In the genomic region with DNA sequence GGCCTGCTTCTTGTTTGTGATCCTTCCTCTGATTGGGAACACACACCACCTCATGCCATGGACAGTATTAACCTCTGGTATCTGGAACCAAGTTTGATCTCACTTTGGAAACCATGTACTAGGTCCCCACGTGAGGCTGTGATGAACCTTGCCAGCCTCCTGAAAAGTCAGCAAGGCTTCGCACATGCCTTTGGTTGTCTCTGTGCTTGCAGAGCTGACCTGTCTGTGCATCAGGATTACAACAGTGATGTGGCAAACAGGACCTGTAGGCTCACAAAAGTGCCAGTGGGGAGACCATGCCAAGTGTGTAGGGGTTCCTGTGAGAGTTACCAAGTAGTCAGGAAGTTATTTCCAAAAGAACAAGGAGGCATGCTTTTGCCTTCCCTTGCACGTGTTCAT, we compare ENCODE assay signal across 2 cellular contexts.
TF ChIP-seq lines count a peak whose summit lies in the region.

No MANE protein-coding gene starts in this region.

TF ChIP-seq in SK-N-SH, 30 proteins besides CTCF, POLR2A, EP300 and RAD21 (continued from another document):
- TF ChIP-seq RFX5 (IDR thresholded peaks at IDR 0.05; ENCODE audit: low read length) (no peak), RXRA (IDR thresholded peaks at IDR 0.05; ENCODE audit: borderline replicate concordance, low read depth) (no peak), RCOR1 (IDR thresholded peaks at IDR 0.05; ENCODE audit: low read length) (no peak), SIN3A (IDR thresholded peaks at IDR 0.05; ENCODE audit: borderline replicate concordance, low read depth, low read length) (no peak)
- TF ChIP-seq, protein P1, sequence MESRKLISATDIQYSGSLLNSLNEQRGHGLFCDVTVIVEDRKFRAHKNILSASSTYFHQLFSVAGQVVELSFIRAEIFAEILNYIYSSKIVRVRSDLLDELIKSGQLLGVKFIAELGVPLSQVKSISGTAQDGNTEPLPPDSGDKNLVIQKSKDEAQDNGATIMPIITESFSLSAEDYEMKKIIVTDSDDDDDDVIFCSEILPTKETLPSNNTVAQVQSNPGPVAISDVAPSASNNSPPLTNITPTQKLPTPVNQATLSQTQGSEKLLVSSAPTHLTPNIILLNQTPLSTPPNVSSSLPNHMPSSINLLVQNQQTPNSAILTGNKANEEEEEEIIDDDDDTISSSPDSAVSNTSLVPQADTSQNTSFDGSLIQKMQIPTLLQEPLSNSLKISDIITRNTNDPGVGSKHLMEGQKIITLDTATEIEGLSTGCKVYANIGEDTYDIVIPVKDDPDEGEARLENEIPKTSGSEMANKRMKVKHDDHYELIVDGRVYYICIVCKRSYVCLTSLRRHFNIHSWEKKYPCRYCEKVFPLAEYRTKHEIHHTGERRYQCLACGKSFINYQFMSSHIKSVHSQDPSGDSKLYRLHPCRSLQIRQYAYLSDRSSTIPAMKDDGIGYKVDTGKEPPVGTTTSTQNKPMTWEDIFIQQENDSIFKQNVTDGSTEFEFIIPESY (IDR thresholded peaks at IDR 0.05; ENCODE audit: borderline replicate concordance, low read depth) = no peak

TF ChIP-seq in SK-N-SH treated with all-trans-retinoic acid at 6 μM for 48 hours, 23 proteins besides CTCF, POLR2A, EP300 and RAD21 (continued from another document):
- no peak for TF ChIP-seq PATZ1 (CRISPR knock-in tag; IDR thresholded peaks at IDR 0.05; ENCODE audit: borderline replicate concordance)
- no peak for TF ChIP-seq TSHZ2 (CRISPR knock-in tag; IDR thresholded peaks at IDR 0.05)
- no peak for TF ChIP-seq ZC3H10 (CRISPR knock-in tag; IDR thresholded peaks at IDR 0.05)
- no peak for TF ChIP-seq POU6F1 (CRISPR knock-in tag; IDR thresholded peaks at IDR 0.05; ENCODE audit: borderline replicate concordance, low read depth)
- no peak for TF ChIP-seq ZNF70 (CRISPR knock-in tag; IDR thresholded peaks at IDR 0.05)
- no peak for TF ChIP-seq ARNTL (CRISPR knock-in tag; IDR thresholded peaks at IDR 0.05; ENCODE audit: borderline replicate concordance, low read depth)
- TF ChIP-seq ESRRG (CRISPR knock-in tag; IDR thresholded peaks at IDR 0.05) = no peak
- TF ChIP-seq ZFP30 (CRISPR knock-in tag; IDR thresholded peaks at IDR 0.05) = no peak
- TF ChIP-seq CSDC2 (CRISPR knock-in tag; IDR thresholded peaks at IDR 0.05) = no peak
- TF ChIP-seq, protein P2, sequence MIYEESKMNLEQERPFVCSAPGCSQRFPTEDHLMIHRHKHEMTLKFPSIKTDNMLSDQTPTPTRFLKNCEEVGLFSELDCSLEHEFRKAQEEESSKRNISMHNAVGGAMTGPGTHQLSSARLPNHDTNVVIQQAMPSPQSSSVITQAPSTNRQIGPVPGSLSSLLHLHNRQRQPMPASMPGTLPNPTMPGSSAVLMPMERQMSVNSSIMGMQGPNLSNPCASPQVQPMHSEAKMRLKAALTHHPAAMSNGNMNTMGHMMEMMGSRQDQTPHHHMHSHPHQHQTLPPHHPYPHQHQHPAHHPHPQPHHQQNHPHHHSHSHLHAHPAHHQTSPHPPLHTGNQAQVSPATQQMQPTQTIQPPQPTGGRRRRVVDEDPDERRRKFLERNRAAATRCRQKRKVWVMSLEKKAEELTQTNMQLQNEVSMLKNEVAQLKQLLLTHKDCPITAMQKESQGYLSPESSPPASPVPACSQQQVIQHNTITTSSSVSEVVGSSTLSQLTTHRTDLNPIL (CRISPR knock-in tag; IDR thresholded peaks at IDR 0.05; ENCODE audit: low read depth) = no peak
- TF ChIP-seq PPARA (CRISPR knock-in tag; IDR thresholded peaks at IDR 0.05; ENCODE audit: borderline replicate concordance) = no peak
- no peak for TF ChIP-seq RARB (CRISPR knock-in tag; IDR thresholded peaks at IDR 0.05)
